ENCODE assay signal across 7 cellular contexts in genomic region chr5:39570418-39571027, GRCh38.
A peak's percentile ranks its signal among the peaks of the same experiment; 100 is the strongest.
DNase-seq lines count a peak whose midpoint lies in the region; ATAC-seq, FAIRE-seq and TF ChIP-seq lines count a peak whose summit lies in the region.

No MANE protein-coding gene starts in this region.

- peaks cover 0 to 5% (median 0%) of the 10 kb centered on the region in 4 donors for H3K4me1 ChIP-seq in upper lobe of left lung

- no peaks in the 10 kb centered on the region for H3K27me3 ChIP-seq in upper lobe of left lung

- H3K36me3 ChIP-seq in upper lobe of left lung = no peaks in the 10 kb centered on the region

- ATAC-seq in upper lobe of left lung (ENCODE audit: low FRiP score in 2 of 2) = peak in 1 of 2 donors; percentile 68
- no peak for ATAC-seq in sciatic nerve
- ATAC-seq in HG02884 (IDR thresholded peaks at IDR 0.05; ENCODE audit: unreplicated experiment) = no peak

- no peaks in the 10 kb centered on the region for H3K9me3 ChIP-seq in upper lobe of left lung

- TF ChIP-seq CTCF in upper lobe of left lung (IDR thresholded peaks at IDR 0.05) = peak; percentile 38 to 61 (median 54)

- no peak for TF ChIP-seq EP300 in upper lobe of left lung (IDR thresholded peaks at IDR 0.05)

- no peak overlapping the region for H3K4me3 ChIP-seq in upper lobe of left lung

- DNase-seq in GM03348 (ENCODE audit: low spot score) (peak; percentile 55), HPDE6-E6E7 (ENCODE audit: extremely low spot score) (peak; percentile 11), inferior parietal cortex (ENCODE audit: extremely low spot score) (peak; percentile 67), upper lobe of left lung (no peak), sciatic nerve (ENCODE audit: low spot score) (no peak)

- 23 to 38% methylated on average over 4 of the region's 4 CpGs for WGBS in upper lobe of left lung, 2 donors

- TF ChIP-seq POLR2A in upper lobe of left lung (IDR thresholded peaks at IDR 0.05) = no peak

- FAIRE-seq in TTC549 (lab: Jason Lieb, UNC) = peak; percentile 93

- no peak overlapping the region for H3K27ac ChIP-seq in upper lobe of left lung

- intact Hi-C loops in sciatic nerve (cut with DNase I) = no loop called here

Comparison
In these comparisons a context has a peak if more than half of its experiments do, and no peak if none do; other contexts are left out.
1. DNase-seq: peak in GM03348 (single experiment), HPDE6-E6E7 (single experiment) and inferior parietal cortex (single experiment); none in upper lobe of left lung (0 of 2) and sciatic nerve (single experiment).